In genomic region chr2:134682726-134683125, GRCh38 we compare ENCODE assay signal across 13 cellular contexts. TPM values are rescaled to one million over a fixed set of nuclear protein-coding genes. Genes with fewer than 3 reads are reported as not detected.
"Had no signal": no experiment of that assay in that cellular context is flagged by ENCODE, and none has a peak within 500 bp of the region (broad histone marks: within the 10 kb centered on the region; RNA-seq: fewer than 3 reads in every experiment).

No MANE protein-coding gene starts in this region.

- H3K4me3 Mint-ChIP-seq: activated B cell treated with CpG ODN at 0.5 μM for 24 hours; activated CD4-positive, alpha-beta T cell treated with anti-CD3 and anti-CD28 coated beads, Interleukin-2, amount 10 ng/mL, durations not matched to agents 7 days and 5 days; activated naive CD4-positive, alpha-beta T cell treated with anti-CD3 and anti-CD28 coated beads for 36 hours; immature natural killer cell; T-helper 17 cell had no signal

- H3K9me3 Mint-ChIP-seq: activated B cell treated with CpG ODN at 0.5 μM for 24 hours; activated naive CD4-positive, alpha-beta T cell treated with anti-CD3 and anti-CD28 coated beads for 36 hours; activated T-helper 2 cell treated with anti-CD3 and anti-CD28 coated beads, Interferon-gamma antibody, Interleukin-2, Interleukin-4, amounts not matched to agents 10 μg/mL and 5 μg/mL and 100 μg/mL, durations not matched to agents 14 hours and 24 hours and 36 hours had no signal

- DNase-seq: activated B cell treated with CpG ODN at 0.5 μM for 24 hours; activated CD4-positive, alpha-beta T cell treated with anti-CD3 and anti-CD28 coated beads, Interleukin-2, amount 10 ng/mL, durations not matched to agents 7 days and 5 days; esophagus squamous epithelium; foreskin melanocyte; head of caudate nucleus; immature natural killer cell; sigmoid colon; spleen; T-helper 17 cell; thyroid gland; uterus had no signal

- H3K27me3 Mint-ChIP-seq: activated B cell treated with CpG ODN at 0.5 μM for 24 hours, T-helper 17 cell had no signal

- H3K27ac Mint-ChIP-seq: activated B cell treated with CpG ODN at 0.5 μM for 24 hours; activated CD4-positive, alpha-beta T cell treated with anti-CD3 and anti-CD28 coated beads, Interleukin-2, amount 10 ng/mL, durations not matched to agents 7 days and 5 days; activated naive CD4-positive, alpha-beta T cell treated with anti-CD3 and anti-CD28 coated beads for 36 hours; T-helper 17 cell had no signal

RNA-seq across cellular contexts. Expression of gene TMEM163, which starts 36.1 kb away (rescaled TPM):
- total RNA-seq: activated CD4-positive, alpha-beta T cell treated with anti-CD3 and anti-CD28 coated beads, Interleukin-2, amount 10 ng/mL, durations not matched to agents 7 days and 5 days; activated naive CD4-positive, alpha-beta T cell treated with anti-CD3 and anti-CD28 coated beads for 36 hours had no signal
